In the genomic region with DNA sequence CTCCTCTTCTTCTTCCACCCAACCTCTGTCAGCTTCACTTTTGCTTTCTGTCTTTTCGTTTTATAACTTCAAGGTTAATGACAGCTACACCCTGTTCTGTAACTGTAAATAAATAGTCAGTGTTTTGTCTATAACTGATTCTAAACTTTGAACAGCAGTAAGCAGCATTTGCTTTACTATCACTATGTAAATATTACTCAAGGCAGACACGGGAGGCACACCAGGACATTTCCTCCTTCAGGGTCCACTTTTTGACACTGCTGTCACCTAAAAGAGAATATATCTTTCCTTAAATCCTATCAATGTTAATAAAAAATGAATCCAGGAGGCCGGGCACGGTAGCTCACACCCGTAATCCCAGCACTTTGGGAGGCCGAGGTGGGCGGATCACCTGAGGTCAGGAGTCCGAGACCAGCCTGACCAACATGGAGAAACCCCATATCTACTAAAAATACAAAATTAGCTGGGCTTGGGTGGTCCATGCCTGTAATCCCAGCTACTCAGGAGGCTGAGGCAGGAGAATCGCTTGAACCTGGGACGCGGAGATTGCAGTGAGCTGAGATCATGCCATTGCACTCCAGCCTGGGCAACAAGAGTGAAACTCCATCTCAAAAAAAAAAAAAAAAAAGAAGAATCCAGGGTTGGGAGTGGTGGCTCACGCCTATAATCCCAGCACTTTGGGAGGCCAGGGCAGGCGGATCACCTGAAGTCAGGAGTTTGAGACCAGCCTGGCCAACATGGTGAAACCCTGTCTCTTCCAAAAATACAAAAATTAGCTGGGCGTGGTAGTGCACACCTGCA, we compare ENCODE assay signal across 1 cellular context.
TF ChIP-seq lines count a peak whose summit lies in the region.

No MANE protein-coding gene starts in this region.

TF ChIP-seq in HepG2, 621 proteins besides CTCF, POLR2A, EP300 and RAD21 (continued from another document):
- TF ChIP-seq THRA (CRISPR knock-in tag; IDR thresholded peaks at IDR 0.05; ENCODE audit: borderline replicate concordance), result peak; percentile 99
- peak; percentile 87 for TF ChIP-seq SALL2 (CRISPR knock-in tag; IDR thresholded peaks at IDR 0.05)
- peak; percentile 82 for TF ChIP-seq MTA1 (CRISPR knock-in tag; IDR thresholded peaks at IDR 0.05; ENCODE audit: borderline replicate concordance)
- TF ChIP-seq MXD4 (CRISPR knock-in tag; IDR thresholded peaks at IDR 0.05), result peak; percentile 27; the same call in 1 of the 2 replicates
- peak; percentile 95 for TF ChIP-seq LCORL (IDR thresholded peaks at IDR 0.05)
- peak; percentile 90 for TF ChIP-seq LCORL (CRISPR knock-in tag; IDR thresholded peaks at IDR 0.05)
- TF ChIP-seq ZNF605 (CRISPR knock-in tag; IDR thresholded peaks at IDR 0.05), result peak; percentile 49; the same call in 1 of the 2 replicates
- peak; percentile 92 for TF ChIP-seq CEBPG (CRISPR knock-in tag; IDR thresholded peaks at IDR 0.05)
- TF ChIP-seq ZSCAN9 (CRISPR knock-in tag; IDR thresholded peaks at IDR 0.05; ENCODE audit: borderline replicate concordance), result 0 out of 2 replicates have a peak, but pooled peaks have one; percentile 55
